Comparison of ENCODE assay signal across 21 cellular contexts in genomic region chr6:40734607-40735006, GRCh38.
DNase-seq lines count a peak whose midpoint lies in the region; ATAC-seq, FAIRE-seq and TF ChIP-seq lines count a peak whose summit lies in the region.
"Had no signal": no experiment of that assay in that cellular context is flagged by ENCODE, and none has a peak within 500 bp of the region (broad histone marks: within the 10 kb centered on the region; RNA-seq: fewer than 3 reads in every experiment).

No MANE protein-coding gene starts in this region.

- TF ChIP-seq EP300 in H1 (IDR thresholded peaks at IDR 0.05; ENCODE audit: borderline replicate concordance in 1 of 2, low read depth in 2 of 2, low read length in 2 of 2), result no peak

- no peak overlapping the region for H3K4ac ChIP-seq in H1 (replicated peaks; ENCODE audit: insufficient read length, low read depth, low read length)

- H3K18ac ChIP-seq in H1 (ENCODE audit: extremely low read depth, low read length), result no peak overlapping the region

- no TSS peak for BruUV-seq in Panc1 (replicated peaks; lab: Mats Ljungman, UMichigan)

- no peak overlapping the region for H3K23ac ChIP-seq in H1 (ENCODE audit: insufficient read length)

- no peak overlapping the region for H3K14ac ChIP-seq in H1 (ENCODE audit: insufficient read length)

- H3K27me3 ChIP-seq in Panc1 (ENCODE audit: control insufficient read depth, insufficient read depth, low read length) (peaks cover 5% of the 10 kb centered on the region), H1 (replicated peaks in 1 of 4; ENCODE audit: control insufficient read depth in 3 of 4, extremely low read depth in 1 of 4, insufficient read depth in 3 of 4, low read length in 3 of 4) (0 out of 7 replicates have a peak, but pooled peaks cover 0 to 4% (median 0%) of the 10 kb centered on the region in 4 experiments), lower lobe of right lung (ENCODE audit: low read depth) (peaks cover 12% of the 10 kb centered on the region)
- H3K27me3 ChIP-seq: BLaER1 had no signal

- no peak for ATAC-seq in Panc1
- no peak for ATAC-seq in GM18520 (IDR thresholded peaks at IDR 0.05; ENCODE audit: unreplicated experiment)
- no peak for ATAC-seq in lower lobe of right lung
- ATAC-seq: CD8-positive, alpha-beta T cell; HCT116 had no signal

- H2BK12ac ChIP-seq in H1 (ENCODE audit: low read depth, low read length), result no peak overlapping the region

- no peaks in the 10 kb centered on the region for H3K79me1 ChIP-seq in H1 (ENCODE audit: low read depth, low read length)

- no peak overlapping the region for H2BK20ac ChIP-seq in H1 (ENCODE audit: low read length)

- no peak for FAIRE-seq in H1 (lab: Jason Lieb, UNC)
- FAIRE-seq: A204.1, G401.6, GM12892, GM19239 had no signal

- H3K9me3 ChIP-seq in Panc1 (ENCODE audit: control insufficient read depth, insufficient read depth, low read depth, low read length) (no peaks in the 10 kb centered on the region), H1 (ENCODE audit: insufficient read depth in 2 of 2, low read depth in 1 of 2, low read length in 1 of 2) (no peaks in the 10 kb centered on the region), lower lobe of right lung (no peaks in the 10 kb centered on the region)
- H3K9me3 ChIP-seq: BLaER1, Caco-2 had no signal

- intact Hi-C loops in Panc1 (cut with micrococcal nuclease; ENCODE audit: unreplicated experiment) (no loop called here), lower lobe of right lung (cut with DNase I) (no loop called here)

- POLR2A ChIA-PET in Panc1 (lab: Charles Lee), result no interaction called here
- POLR2A ChIA-PET in H1 (lab: Charles Lee; ENCODE audit: partially characterized antibody), result interaction anchor here (1.2 kb wide), 1 partner anchor 10 kb away, joined by 4 read pairs; no protein-coding TSS in a partner anchor

- no peak for TF ChIP-seq RAD21 in H1 (IDR thresholded peaks at IDR 0.05 in 1 of 2, conservative IDR thresholded peaks at IDR 0.05 in 1 of 2; ENCODE audit: low read depth in 2 of 2, low read length in 2 of 2)

- no peaks in the 10 kb centered on the region; the same call in 1 of the 2 replicates for H3K23me2 ChIP-seq in H1 (ENCODE audit: low read depth, low read length)

- no peak overlapping the region for H2AK5ac ChIP-seq in H1 (ENCODE audit: low read depth, low read length)

- no peak overlapping the region for H3K9ac ChIP-seq in H1 (replicated peaks in 1 of 4; ENCODE audit: extremely low read depth in 1 of 4, low read depth in 3 of 4, low read length in 3 of 4)
- H3K9ac ChIP-seq: BLaER1, GM23248 had no signal

- in situ Hi-C loops in Panc1 (cut with HindIII; ENCODE audit: low pct_unique_long_range_greater_than_20kb, low sequenced_read_pairs), result no loop called here

- H3K36me3 ChIP-seq in Panc1 (ENCODE audit: control insufficient read depth, insufficient read depth, low read length) (no peaks in the 10 kb centered on the region), H1 (ENCODE audit: control insufficient read depth in 2 of 4, insufficient read depth in 4 of 4, low read length in 3 of 4) (no peaks in the 10 kb centered on the region), lower lobe of right lung (no peaks in the 10 kb centered on the region)
- H3K36me3 ChIP-seq: BLaER1 had no signal

- H2BK15ac ChIP-seq in H1 (ENCODE audit: low read length), result no peak overlapping the region

- H3K4me2 ChIP-seq in H1 (ENCODE audit: insufficient read depth in 1 of 2, low read depth in 2 of 2, low read length in 2 of 2), result no peak overlapping the region

- H2AFZ ChIP-seq in H1 (ENCODE audit: low read length), result no peak overlapping the region
- H2AFZ ChIP-seq: GM23248 had no signal

- H4K20me1 ChIP-seq in H1 (replicated peaks in 1 of 2; ENCODE audit: control insufficient read depth in 1 of 2, insufficient read depth in 2 of 2, low read length in 2 of 2), result no peaks in the 10 kb centered on the region
- H4K20me1 ChIP-seq: BLaER1 had no signal

- H3K56ac ChIP-seq in H1 (replicated peaks; ENCODE audit: insufficient read length, low read depth, low read length), result no peak overlapping the region

- no peak overlapping the region for H4K91ac ChIP-seq in H1 (replicated peaks; ENCODE audit: insufficient read length, low read length)

- CTCF ChIA-PET in Panc1 (lab: Charles Lee) (no interaction called here), H1 (lab: Charles Lee; ENCODE audit: partially characterized antibody) (interaction anchor here (1.1 to 2.9 kb wide), 2 partner anchors 19 to 21 kb away, joined by 3 to 17 read pairs; no protein-coding TSS in a partner anchor)

- 91% methylated on average over 4 of the region's 4 CpGs; no CpG with 5 or more reads in 1 of the 2 experiments for WGBS in H1 (ENCODE audit: extremely low coverage in 1 of 2, insufficient coverage in 1 of 2, insufficient read length in 1 of 2, insufficient replicate concordance in 2 of 2, low coverage in 1 of 2, low lambda C conversion rate in 2 of 2, missing lambda C conversion rate in 1 of 2), 2 experiments

- no peak overlapping the region for H2BK120ac ChIP-seq in H1 (replicated peaks; ENCODE audit: low read depth, low read length)

- no peak overlapping the region for H4K5ac ChIP-seq in H1 (ENCODE audit: insufficient read length, low read depth, low read length)

- H4K8ac ChIP-seq in H1 (ENCODE audit: extremely low read depth, insufficient read depth, low read length), result no peak overlapping the region

- 0 out of 2 replicates have a peak overlapping the region, but pooled peaks have one; percentile 4 for H3K27ac ChIP-seq in Panc1 (ENCODE audit: low read length)
- no peak overlapping the region for H3K27ac ChIP-seq in H1 (ENCODE audit: low read depth, low read length)
- H3K27ac ChIP-seq in lower lobe of right lung, result no peak overlapping the region
- H3K27ac ChIP-seq: 22Rv1, BLaER1, GM23248 had no signal

- no peaks in the 10 kb centered on the region for H3K79me2 ChIP-seq in H1 (ENCODE audit: control insufficient read depth in 1 of 2, insufficient read depth in 2 of 2, low read length in 2 of 2)

- H3K4me3 ChIP-seq in Panc1 (ENCODE audit: low read depth in 2 of 2, low read length in 2 of 2) (no peak overlapping the region), H1 (ENCODE audit: extremely low read depth in 1 of 4, insufficient read depth in 2 of 4, low read depth in 3 of 4, low read length in 4 of 4) (no peak overlapping the region), lower lobe of right lung (no peak overlapping the region)
- H3K4me3 ChIP-seq: BLaER1, GM23248 had no signal

- no peak for TF ChIP-seq POLR2A in H1 (IDR thresholded peaks at IDR 0.05; ENCODE audit: control extremely low read depth in 1 of 2, low read depth in 2 of 2, low read length in 2 of 2)

- no peak for TF ChIP-seq CTCF in Panc1 (IDR thresholded peaks at IDR 0.05)
- no peak for TF ChIP-seq CTCF in H1 (IDR thresholded peaks at IDR 0.05; ENCODE audit: control extremely low read depth in 1 of 3, insufficient read depth in 1 of 3, low read depth in 1 of 3, low read length in 3 of 3)
- TF ChIP-seq CTCF in lower lobe of right lung (IDR thresholded peaks at IDR 0.05), result no peak

- no peak overlapping the region for H2BK5ac ChIP-seq in H1 (ENCODE audit: low read depth, low read length)

- DNase-seq in activated effector memory CD4-positive, alpha-beta T cell treated with anti-CD3 and anti-CD28 coated beads, Interleukin-2, amount 50 U/mL, for 16 hours, result peak; percentile 10
- DNase-seq in activated effector memory CD4-positive, alpha-beta T cell treated with Interleukin-2 at 50 U/mL for 16 hours, result no peak
- DNase-seq in Panc1 (ENCODE audit: low read depth, low spot score) (no peak), H1 (ENCODE audit: low read depth in 1 of 2, low spot score in 2 of 2) (no peak), lower lobe of right lung (no peak)
- DNase-seq: Caco-2; CD4-positive, CD25-positive, alpha-beta regulatory T cell; CD8-positive, alpha-beta T cell; DMS153; DND-41; GM23248; H9; HFFc6 had no signal

- H3K4me1 ChIP-seq in Panc1 (ENCODE audit: control insufficient read depth, insufficient read depth, low read length) (peaks cover 14% of the 10 kb centered on the region), H1 (replicated peaks in 1 of 4; ENCODE audit: control insufficient read depth in 3 of 4, insufficient read depth in 4 of 4, low read length in 3 of 4) (peaks cover 0 to 6% (median 3%) of the 10 kb centered on the region in 4 experiments; a peak in 6 of 7 replicates), lower lobe of right lung (no peaks in the 10 kb centered on the region)

TF ChIP-seq in H1, 55 proteins besides CTCF, POLR2A, EP300 and RAD21:
- TF ChIP-seq, protein P1, sequence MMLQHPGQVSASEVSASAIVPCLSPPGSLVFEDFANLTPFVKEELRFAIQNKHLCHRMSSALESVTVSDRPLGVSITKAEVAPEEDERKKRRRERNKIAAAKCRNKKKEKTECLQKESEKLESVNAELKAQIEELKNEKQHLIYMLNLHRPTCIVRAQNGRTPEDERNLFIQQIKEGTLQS (IDR thresholded peaks at IDR 0.05; ENCODE audit: insufficient read depth, low read depth, low read length), result no peak
- no peak for TF ChIP-seq CREB1 (IDR thresholded peaks at IDR 0.05)
- TF ChIP-seq KDM1A (IDR thresholded peaks at IDR 0.05; ENCODE audit: borderline replicate concordance, low read length), result 0 out of 2 replicates have a peak, but pooled peaks have one; percentile 29
